Comparison of ENCODE assay signal across 25 cellular contexts in the genomic region with DNA sequence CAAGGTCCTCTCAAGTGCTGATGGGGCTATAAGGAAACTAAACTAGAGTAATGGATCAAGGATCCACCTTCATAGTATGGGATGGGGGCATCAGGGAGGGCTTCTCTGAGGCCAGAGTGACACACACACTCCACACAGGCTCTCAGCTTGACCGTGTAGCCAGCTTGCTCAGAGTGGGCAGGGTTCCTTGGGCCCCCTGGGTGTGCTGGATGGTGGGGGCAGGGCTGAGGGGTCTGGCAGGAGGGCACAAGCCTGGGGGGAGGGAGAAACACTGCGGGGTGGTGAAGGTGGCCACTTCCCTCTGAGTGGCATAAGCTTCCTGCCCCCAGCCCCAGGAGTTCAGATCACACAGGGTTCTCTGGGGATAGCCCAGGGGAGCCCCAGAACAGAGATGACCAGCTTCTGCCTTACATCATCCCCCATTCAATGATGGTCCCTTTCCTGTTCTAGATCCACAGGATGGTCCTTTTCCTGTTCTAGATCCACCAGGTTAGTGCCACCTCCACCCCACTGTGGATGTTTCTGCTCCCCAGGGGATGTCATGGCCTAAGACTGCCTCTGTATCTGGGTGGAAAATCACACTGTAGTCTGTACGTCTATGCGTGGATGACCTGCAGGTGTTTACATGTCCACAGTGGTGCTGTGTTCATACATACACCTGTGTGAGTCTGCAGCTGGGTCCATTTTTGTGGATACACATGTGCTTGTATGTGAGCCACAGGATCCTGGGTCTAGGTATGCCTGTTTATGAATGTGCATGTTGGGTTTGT.
"Had no signal": no experiment of that assay in that cellular context is flagged by ENCODE, and none has a peak within 500 bp of the region (broad histone marks: within the 10 kb centered on the region; RNA-seq: fewer than 3 reads in every experiment).

No MANE protein-coding gene starts in this region.

- ATAC-seq: activated CD4-positive, CD25-positive, alpha-beta regulatory T cell treated with anti-CD3 and anti-CD28 coated beads, Interleukin-2, amount 50 U/mL, for 24 hours; activated CD8-positive, alpha-beta T cell treated with anti-CD3 and anti-CD28 coated beads for 36 hours; body of pancreas; foreskin keratinocyte; left lobe of liver; mucosa of descending colon; pancreas; psoas muscle; T-cell had no signal

- H3K4me3 ChIP-seq: body of pancreas, heart left ventricle, lower lobe of right lung, mucosa of descending colon, pancreas, psoas muscle, tibial nerve had no signal

- H3K27ac ChIP-seq: body of pancreas, foreskin keratinocyte, heart left ventricle, lower lobe of right lung, pancreas, psoas muscle, tibial nerve, VCaP had no signal

- FAIRE-seq: colon, endothelial cell of umbilical vein, pancreas had no signal

- H3K27me3 ChIP-seq: body of pancreas, pancreas, tibial nerve had no signal

- H3K36me3 ChIP-seq: heart left ventricle, lower lobe of right lung, pancreas, tibial nerve had no signal

- H3K9me3 ChIP-seq: lower lobe of right lung, mucosa of descending colon, pancreas, psoas muscle had no signal

- DNase-seq: activated CD4-positive, alpha-beta T cell treated with anti-CD3 and anti-CD28 coated beads, Interleukin-2, amount 50 U/mL, for 1 hour; activated CD8-positive, alpha-beta T cell treated with anti-CD3 and anti-CD28 coated beads for 36 hours; activated effector memory CD4-positive, alpha-beta T cell treated with Interleukin-2 at 50 U/mL for 16 hours; activated naive CD4-positive, alpha-beta T cell treated with Interleukin-2 at 50 U/mL for 16 hours; anterior cingulate cortex; body of pancreas; effector memory CD4-positive, alpha-beta T cell; foreskin keratinocyte; kidney glomerular epithelial cell; lower lobe of right lung; mesendoderm; mucosa of descending colon; pancreas; psoas muscle; stimulated activated CD4-positive, alpha-beta T cell treated with anti-CD3 and anti-CD28 coated beads, Interleukin-15, amount 100 ng/mL, for 24 hours; stimulated activated CD4-positive, alpha-beta T cell treated with anti-CD3 and anti-CD28 coated beads, Interleukin-2, amount 100 ng/mL, for 24 hours; stimulated activated naive CD4-positive, alpha-beta T cell treated with Interleukin-2 at 50 U/mL for 16 hours; T-cell had no signal

- H3K4me1 ChIP-seq: body of pancreas, foreskin keratinocyte, heart left ventricle, lower lobe of right lung, pancreas, psoas muscle, tibial nerve had no signal
